1 cellular context compared by ENCODE assay signal in genomic region chr17:54900457-54901229, GRCh38.
A peak's percentile ranks its signal among the peaks of the same experiment; 100 is the strongest.
TF ChIP-seq lines count a peak whose summit lies in the region.

TOM1L1 (plus strand) TSS chr17:54900852; CDS start chr17:54900866, 14 bp downstream.

TF ChIP-seq in HepG2, 621 proteins besides CTCF, POLR2A, EP300 and RAD21 (continued from another document and continues in another):
- TF ChIP-seq ZNF609 (CRISPR knock-in tag; IDR thresholded peaks at IDR 0.05; ENCODE audit: borderline replicate concordance) (peak; percentile 41; the same call in 1 of the 2 replicates), ZNF777 (CRISPR knock-in tag; IDR thresholded peaks at IDR 0.05) (0 out of 2 replicates have a peak, but pooled peaks have one; percentile 39), PHF20 (CRISPR knock-in tag; IDR thresholded peaks at IDR 0.05) (peak; percentile 40; the same call in 1 of the 2 replicates), MEIS2 (CRISPR knock-in tag; IDR thresholded peaks at IDR 0.05) (no peak; the same call in 1 of the 2 replicates), RXRA (CRISPR knock-in tag; IDR thresholded peaks at IDR 0.05) (peak; percentile 49; the same call in 1 of the 2 replicates), ZNF484 (CRISPR knock-in tag; IDR thresholded peaks at IDR 0.05; ENCODE audit: borderline replicate concordance, low read depth) (0 out of 2 replicates have a peak, but pooled peaks have one; percentile 73), NRL (CRISPR knock-in tag; IDR thresholded peaks at IDR 0.05; ENCODE audit: borderline replicate concordance) (peak; percentile 82), BCL3 (CRISPR knock-in tag; IDR thresholded peaks at IDR 0.05) (peak; percentile 50; the same call in 1 of the 2 replicates), ZNF318 (CRISPR knock-in tag; IDR thresholded peaks at IDR 0.05) (0 out of 2 replicates have a peak, but pooled peaks have one; percentile 21), ZNF207 (IDR thresholded peaks at IDR 0.05; ENCODE audit: borderline replicate concordance) (no peak), ZNF788 (CRISPR knock-in tag; IDR thresholded peaks at IDR 0.05; ENCODE audit: borderline replicate concordance) (peak; percentile 59; the same call in 1 of the 2 replicates), ZSCAN30 (CRISPR knock-in tag; IDR thresholded peaks at IDR 0.05) (0 out of 2 replicates have a peak, but pooled peaks have one; percentile 14), ZNF543 (CRISPR knock-in tag; IDR thresholded peaks at IDR 0.05) (peak; percentile 46), ZNF710 (CRISPR knock-in tag; IDR thresholded peaks at IDR 0.05; ENCODE audit: borderline replicate concordance) (peak; percentile 25; the same call in 1 of the 2 replicates), KLF11 (CRISPR knock-in tag; IDR thresholded peaks at IDR 0.05) (peak; percentile 54; the same call in 1 of the 2 replicates), KLF6 (CRISPR knock-in tag; IDR thresholded peaks at IDR 0.05) (no peak; the same call in 1 of the 2 replicates), ZNF816 (CRISPR knock-in tag; IDR thresholded peaks at IDR 0.05; ENCODE audit: borderline replicate concordance) (0 out of 2 replicates have a peak, but pooled peaks have one; percentile 24), ZSCAN5A (CRISPR knock-in tag; IDR thresholded peaks at IDR 0.05; ENCODE audit: borderline replicate concordance) (peak; percentile 84; the same call in 1 of the 2 replicates), ZNF709 (CRISPR knock-in tag; IDR thresholded peaks at IDR 0.05) (peak; percentile 79; the same call in 1 of the 2 replicates), GATAD1 (CRISPR knock-in tag; IDR thresholded peaks at IDR 0.05) (peak; percentile 36; the same call in 1 of the 2 replicates), DMAP1 (CRISPR knock-in tag; IDR thresholded peaks at IDR 0.05) (peak; percentile 65; the same call in 1 of the 2 replicates), HNRNPK (IDR thresholded peaks at IDR 0.05; ENCODE audit: low read depth, low read length, poor library complexity, severe bottlenecking) (peak; percentile 51), ZNF564 (CRISPR knock-in tag; IDR thresholded peaks at IDR 0.05) (no peak), ZNF597 (CRISPR knock-in tag; IDR thresholded peaks at IDR 0.05) (no peak), ZBTB25 (CRISPR knock-in tag; IDR thresholded peaks at IDR 0.05) (peak; percentile 79; the same call in 1 of the 2 replicates), ZNF138 (CRISPR knock-in tag; IDR thresholded peaks at IDR 0.05; ENCODE audit: low read depth) (peak; percentile 94), ETS1 (CRISPR knock-in tag; IDR thresholded peaks at IDR 0.05) (no peak), ATF7-NPFF (CRISPR knock-in tag; IDR thresholded peaks at IDR 0.05; ENCODE audit: low read depth) (peak; percentile 80)
- TF ChIP-seq, protein P1, sequence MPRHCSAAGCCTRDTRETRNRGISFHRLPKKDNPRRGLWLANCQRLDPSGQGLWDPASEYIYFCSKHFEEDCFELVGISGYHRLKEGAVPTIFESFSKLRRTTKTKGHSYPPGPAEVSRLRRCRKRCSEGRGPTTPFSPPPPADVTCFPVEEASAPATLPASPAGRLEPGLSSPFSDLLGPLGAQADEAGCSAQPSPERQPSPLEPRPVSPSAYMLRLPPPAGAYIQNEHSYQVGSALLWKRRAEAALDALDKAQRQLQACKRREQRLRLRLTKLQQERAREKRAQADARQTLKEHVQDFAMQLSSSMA (CRISPR knock-in tag; IDR thresholded peaks at IDR 0.05), result 0 out of 2 replicates have a peak, but pooled peaks have one; percentile 13
- TF ChIP-seq, protein P2, sequence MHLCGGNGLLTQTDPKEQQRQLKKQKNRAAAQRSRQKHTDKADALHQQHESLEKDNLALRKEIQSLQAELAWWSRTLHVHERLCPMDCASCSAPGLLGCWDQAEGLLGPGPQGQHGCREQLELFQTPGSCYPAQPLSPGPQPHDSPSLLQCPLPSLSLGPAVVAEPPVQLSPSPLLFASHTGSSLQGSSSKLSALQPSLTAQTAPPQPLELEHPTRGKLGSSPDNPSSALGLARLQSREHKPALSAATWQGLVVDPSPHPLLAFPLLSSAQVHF (CRISPR knock-in tag; IDR thresholded peaks at IDR 0.05), result peak; percentile 77; the same call in 1 of the 2 replicates
